ENCODE assay signal across 1 cellular context in the genomic region with DNA sequence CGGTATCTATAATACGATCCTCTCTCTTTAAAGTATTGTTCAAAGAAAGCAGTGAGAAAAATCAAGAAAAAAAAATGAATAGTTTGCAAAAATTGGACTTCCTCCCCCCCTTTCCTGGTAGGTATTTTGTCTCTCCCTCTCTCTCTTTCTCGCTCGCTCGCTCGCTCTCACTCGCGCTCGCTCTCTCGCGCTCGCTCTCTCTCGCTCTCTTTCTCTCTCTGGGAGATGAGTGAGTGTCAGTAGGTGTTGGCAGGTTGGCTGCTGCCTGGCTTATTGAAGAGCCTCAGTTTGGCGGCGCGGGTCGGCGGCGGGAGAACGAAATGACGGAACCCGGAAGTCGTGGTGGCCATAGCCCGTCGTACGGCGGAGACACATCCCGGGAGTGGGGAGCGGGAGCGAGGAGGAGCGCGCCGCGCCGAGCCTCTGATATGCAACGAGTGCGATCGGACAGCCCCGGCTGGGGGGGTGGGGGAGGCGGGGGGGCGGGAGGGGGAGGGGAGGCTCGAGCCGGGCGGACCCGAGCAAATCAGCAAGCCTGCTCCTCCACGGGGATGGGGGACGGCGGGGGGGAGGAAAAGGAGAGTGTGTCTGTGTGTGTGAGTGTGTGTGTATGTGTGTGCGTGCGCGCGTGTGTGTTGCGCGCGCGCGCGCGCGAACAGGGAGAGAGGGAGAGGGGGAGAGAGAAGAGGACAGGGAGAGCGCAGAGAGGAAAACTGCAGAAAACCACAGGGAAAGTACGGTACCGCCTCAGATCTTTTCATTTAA.
TF ChIP-seq lines count a peak whose summit lies in the region.

A gene (minus strand): TSS at position 441 of the 765 bp plus-strand sequence. CDS start 1,083 bp downstream, outside the sequence.

TF ChIP-seq in HepG2, 621 proteins besides CTCF, POLR2A, EP300 and RAD21 (continued from another document and continues in another):
- TF ChIP-seq MATR3 (CRISPR knock-in tag; IDR thresholded peaks at IDR 0.05) = no peak
- TF ChIP-seq, protein P1, sequence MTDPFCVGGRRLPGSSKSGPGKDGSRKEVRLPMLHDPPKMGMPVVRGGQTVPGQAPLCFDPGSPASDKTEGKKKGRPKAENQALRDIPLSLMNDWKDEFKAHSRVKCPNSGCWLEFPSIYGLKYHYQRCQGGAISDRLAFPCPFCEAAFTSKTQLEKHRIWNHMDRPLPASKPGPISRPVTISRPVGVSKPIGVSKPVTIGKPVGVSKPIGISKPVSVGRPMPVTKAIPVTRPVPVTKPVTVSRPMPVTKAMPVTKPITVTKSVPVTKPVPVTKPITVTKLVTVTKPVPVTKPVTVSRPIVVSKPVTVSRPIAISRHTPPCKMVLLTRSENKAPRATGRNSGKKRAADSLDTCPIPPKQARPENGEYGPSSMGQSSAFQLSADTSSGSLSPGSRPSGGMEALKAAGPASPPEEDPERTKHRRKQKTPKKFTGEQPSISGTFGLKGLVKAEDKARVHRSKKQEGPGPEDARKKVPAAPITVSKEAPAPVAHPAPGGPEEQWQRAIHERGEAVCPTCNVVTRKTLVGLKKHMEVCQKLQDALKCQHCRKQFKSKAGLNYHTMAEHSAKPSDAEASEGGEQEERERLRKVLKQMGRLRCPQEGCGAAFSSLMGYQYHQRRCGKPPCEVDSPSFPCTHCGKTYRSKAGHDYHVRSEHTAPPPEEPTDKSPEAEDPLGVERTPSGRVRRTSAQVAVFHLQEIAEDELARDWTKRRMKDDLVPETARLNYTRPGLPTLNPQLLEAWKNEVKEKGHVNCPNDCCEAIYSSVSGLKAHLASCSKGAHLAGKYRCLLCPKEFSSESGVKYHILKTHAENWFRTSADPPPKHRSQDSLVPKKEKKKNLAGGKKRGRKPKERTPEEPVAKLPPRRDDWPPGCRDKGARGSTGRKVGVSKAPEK (CRISPR knock-in tag; IDR thresholded peaks at IDR 0.05; ENCODE audit: borderline replicate concordance) = 0 out of 2 replicates have a peak, but pooled peaks have one; percentile 86
- 0 out of 2 replicates have a peak, but pooled peaks have one; percentile 37 for TF ChIP-seq KDM4B (CRISPR knock-in tag; IDR thresholded peaks at IDR 0.05)
- no peak for TF ChIP-seq KDM6A (CRISPR knock-in tag; IDR thresholded peaks at IDR 0.05; ENCODE audit: low read depth)
- TF ChIP-seq, protein P2, sequence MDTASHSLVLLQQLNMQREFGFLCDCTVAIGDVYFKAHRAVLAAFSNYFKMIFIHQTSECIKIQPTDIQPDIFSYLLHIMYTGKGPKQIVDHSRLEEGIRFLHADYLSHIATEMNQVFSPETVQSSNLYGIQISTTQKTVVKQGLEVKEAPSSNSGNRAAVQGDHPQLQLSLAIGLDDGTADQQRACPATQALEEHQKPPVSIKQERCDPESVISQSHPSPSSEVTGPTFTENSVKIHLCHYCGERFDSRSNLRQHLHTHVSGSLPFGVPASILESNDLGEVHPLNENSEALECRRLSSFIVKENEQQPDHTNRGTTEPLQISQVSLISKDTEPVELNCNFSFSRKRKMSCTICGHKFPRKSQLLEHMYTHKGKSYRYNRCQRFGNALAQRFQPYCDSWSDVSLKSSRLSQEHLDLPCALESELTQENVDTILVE (CRISPR knock-in tag; IDR thresholded peaks at IDR 0.05) = no peak; the same call in 1 of the 2 replicates
- TF ChIP-seq HDAC6 (IDR thresholded peaks at IDR 0.05; ENCODE audit: low read depth, low read length) = no peak
- no peak for TF ChIP-seq MBD4 (IDR thresholded peaks at IDR 0.05; ENCODE audit: borderline replicate concordance, low read length)
- TF ChIP-seq, protein P3, sequence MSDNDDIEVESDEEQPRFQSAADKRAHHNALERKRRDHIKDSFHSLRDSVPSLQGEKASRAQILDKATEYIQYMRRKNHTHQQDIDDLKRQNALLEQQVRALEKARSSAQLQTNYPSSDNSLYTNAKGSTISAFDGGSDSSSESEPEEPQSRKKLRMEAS (IDR thresholded peaks at IDR 0.05) = peak; percentile 49
- TF ChIP-seq, protein P4, sequence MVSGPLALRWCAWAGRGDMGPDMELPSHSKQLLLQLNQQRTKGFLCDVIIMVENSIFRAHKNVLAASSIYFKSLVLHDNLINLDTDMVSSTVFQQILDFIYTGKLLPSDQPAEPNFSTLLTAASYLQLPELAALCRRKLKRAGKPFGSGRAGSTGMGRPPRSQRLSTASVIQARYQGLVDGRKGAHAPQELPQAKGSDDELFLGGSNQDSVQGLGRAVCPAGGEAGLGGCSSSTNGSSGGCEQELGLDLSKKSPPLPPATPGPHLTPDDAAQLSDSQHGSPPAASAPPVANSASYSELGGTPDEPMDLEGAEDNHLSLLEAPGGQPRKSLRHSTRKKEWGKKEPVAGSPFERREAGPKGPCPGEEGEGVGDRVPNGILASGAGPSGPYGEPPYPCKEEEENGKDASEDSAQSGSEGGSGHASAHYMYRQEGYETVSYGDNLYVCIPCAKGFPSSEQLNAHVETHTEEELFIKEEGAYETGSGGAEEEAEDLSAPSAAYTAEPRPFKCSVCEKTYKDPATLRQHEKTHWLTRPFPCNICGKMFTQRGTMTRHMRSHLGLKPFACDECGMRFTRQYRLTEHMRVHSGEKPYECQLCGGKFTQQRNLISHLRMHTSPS (CRISPR knock-in tag; IDR thresholded peaks at IDR 0.05; ENCODE audit: low read depth) = no peak
- TF ChIP-seq SPEN (CRISPR knock-in tag; IDR thresholded peaks at IDR 0.05; ENCODE audit: low read depth) = no peak
- TF ChIP-seq ZBTB20 (CRISPR knock-in tag; IDR thresholded peaks at IDR 0.05; ENCODE audit: borderline replicate concordance, low read depth) = 0 out of 2 replicates have a peak, but pooled peaks have one; percentile 9
- no peak for TF ChIP-seq ZNF432 (CRISPR knock-in tag; IDR thresholded peaks at IDR 0.05; ENCODE audit: borderline replicate concordance)
- no peak for TF ChIP-seq ZNF501 (CRISPR knock-in tag; IDR thresholded peaks at IDR 0.05)
- TF ChIP-seq, protein P5, sequence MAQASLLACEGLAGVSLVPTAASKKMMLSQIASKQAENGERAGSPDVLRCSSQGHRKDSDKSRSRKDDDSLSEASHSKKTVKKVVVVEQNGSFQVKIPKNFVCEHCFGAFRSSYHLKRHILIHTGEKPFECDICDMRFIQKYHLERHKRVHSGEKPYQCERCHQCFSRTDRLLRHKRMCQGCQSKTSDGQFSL (CRISPR knock-in tag; IDR thresholded peaks at IDR 0.05) = 0 out of 2 replicates have a peak, but pooled peaks have one; percentile 42
- TF ChIP-seq MEIS1 (CRISPR knock-in tag; IDR thresholded peaks at IDR 0.05; ENCODE audit: borderline replicate concordance) = no peak
- no peak for TF ChIP-seq ZNF3 (CRISPR knock-in tag; IDR thresholded peaks at IDR 0.05)
- TF ChIP-seq KAT7 (CRISPR knock-in tag; IDR thresholded peaks at IDR 0.05; ENCODE audit: borderline replicate concordance) = peak; percentile 60; the same call in 1 of the 2 replicates
- TF ChIP-seq, protein P6, sequence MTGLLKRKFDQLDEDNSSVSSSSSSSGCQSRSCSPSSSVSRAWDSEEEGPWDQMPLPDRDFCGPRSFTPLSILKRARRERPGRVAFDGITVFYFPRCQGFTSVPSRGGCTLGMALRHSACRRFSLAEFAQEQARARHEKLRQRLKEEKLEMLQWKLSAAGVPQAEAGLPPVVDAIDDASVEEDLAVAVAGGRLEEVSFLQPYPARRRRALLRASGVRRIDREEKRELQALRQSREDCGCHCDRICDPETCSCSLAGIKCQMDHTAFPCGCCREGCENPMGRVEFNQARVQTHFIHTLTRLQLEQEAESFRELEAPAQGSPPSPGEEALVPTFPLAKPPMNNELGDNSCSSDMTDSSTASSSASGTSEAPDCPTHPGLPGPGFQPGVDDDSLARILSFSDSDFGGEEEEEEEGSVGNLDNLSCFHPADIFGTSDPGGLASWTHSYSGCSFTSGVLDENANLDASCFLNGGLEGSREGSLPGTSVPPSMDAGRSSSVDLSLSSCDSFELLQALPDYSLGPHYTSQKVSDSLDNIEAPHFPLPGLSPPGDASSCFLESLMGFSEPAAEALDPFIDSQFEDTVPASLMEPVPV (CRISPR knock-in tag; IDR thresholded peaks at IDR 0.05) = no peak
- TF ChIP-seq, protein P7, sequence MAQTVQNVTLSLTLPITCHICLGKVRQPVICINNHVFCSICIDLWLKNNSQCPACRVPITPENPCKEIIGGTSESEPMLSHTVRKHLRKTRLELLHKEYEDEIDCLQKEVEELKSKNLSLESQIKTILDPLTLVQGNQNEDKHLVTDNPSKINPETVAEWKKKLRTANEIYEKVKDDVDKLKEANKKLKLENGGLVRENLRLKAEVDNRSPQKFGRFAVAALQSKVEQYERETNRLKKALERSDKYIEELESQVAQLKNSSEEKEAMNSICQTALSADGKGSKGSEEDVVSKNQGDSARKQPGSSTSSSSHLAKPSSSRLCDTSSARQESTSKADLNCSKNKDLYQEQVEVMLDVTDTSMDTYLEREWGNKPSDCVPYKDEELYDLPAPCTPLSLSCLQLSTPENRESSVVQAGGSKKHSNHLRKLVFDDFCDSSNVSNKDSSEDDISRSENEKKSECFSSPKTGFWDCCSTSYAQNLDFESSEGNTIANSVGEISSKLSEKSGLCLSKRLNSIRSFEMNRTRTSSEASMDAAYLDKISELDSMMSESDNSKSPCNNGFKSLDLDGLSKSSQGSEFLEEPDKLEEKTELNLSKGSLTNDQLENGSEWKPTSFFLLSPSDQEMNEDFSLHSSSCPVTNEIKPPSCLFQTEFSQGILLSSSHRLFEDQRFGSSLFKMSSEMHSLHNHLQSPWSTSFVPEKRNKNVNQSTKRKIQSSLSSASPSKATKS (CRISPR knock-in tag; IDR thresholded peaks at IDR 0.05) = no peak
- no peak for TF ChIP-seq ZNF256 (CRISPR knock-in tag; conservative IDR thresholded peaks at IDR 0.05)
- TF ChIP-seq, protein P8, sequence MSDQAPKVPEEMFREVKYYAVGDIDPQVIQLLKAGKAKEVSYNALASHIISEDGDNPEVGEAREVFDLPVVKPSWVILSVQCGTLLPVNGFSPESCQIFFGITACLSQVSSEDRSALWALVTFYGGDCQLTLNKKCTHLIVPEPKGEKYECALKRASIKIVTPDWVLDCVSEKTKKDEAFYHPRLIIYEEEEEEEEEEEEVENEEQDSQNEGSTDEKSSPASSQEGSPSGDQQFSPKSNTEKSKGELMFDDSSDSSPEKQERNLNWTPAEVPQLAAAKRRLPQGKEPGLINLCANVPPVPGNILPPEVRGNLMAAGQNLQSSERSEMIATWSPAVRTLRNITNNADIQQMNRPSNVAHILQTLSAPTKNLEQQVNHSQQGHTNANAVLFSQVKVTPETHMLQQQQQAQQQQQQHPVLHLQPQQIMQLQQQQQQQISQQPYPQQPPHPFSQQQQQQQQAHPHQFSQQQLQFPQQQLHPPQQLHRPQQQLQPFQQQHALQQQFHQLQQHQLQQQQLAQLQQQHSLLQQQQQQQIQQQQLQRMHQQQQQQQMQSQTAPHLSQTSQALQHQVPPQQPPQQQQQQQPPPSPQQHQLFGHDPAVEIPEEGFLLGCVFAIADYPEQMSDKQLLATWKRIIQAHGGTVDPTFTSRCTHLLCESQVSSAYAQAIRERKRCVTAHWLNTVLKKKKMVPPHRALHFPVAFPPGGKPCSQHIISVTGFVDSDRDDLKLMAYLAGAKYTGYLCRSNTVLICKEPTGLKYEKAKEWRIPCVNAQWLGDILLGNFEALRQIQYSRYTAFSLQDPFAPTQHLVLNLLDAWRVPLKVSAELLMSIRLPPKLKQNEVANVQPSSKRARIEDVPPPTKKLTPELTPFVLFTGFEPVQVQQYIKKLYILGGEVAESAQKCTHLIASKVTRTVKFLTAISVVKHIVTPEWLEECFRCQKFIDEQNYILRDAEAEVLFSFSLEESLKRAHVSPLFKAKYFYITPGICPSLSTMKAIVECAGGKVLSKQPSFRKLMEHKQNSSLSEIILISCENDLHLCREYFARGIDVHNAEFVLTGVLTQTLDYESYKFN (CRISPR knock-in tag; conservative IDR thresholded peaks at IDR 0.05) = 0 out of 2 replicates have a peak, but pooled peaks have one; percentile 4
- TF ChIP-seq SP140L (CRISPR knock-in tag; IDR thresholded peaks at IDR 0.05; ENCODE audit: borderline replicate concordance) = no peak
- TF ChIP-seq EED (CRISPR knock-in tag; IDR thresholded peaks at IDR 0.05) = no peak
- TF ChIP-seq, protein P9, sequence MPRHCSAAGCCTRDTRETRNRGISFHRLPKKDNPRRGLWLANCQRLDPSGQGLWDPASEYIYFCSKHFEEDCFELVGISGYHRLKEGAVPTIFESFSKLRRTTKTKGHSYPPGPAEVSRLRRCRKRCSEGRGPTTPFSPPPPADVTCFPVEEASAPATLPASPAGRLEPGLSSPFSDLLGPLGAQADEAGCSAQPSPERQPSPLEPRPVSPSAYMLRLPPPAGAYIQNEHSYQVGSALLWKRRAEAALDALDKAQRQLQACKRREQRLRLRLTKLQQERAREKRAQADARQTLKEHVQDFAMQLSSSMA (CRISPR knock-in tag; IDR thresholded peaks at IDR 0.05) = no peak
- TF ChIP-seq ZNF607 (CRISPR knock-in tag; IDR thresholded peaks at IDR 0.05; ENCODE audit: borderline replicate concordance) = no peak
- TF ChIP-seq ZNF792 (CRISPR knock-in tag; IDR thresholded peaks at IDR 0.05) = no peak
- no peak for TF ChIP-seq SMAD1 (CRISPR knock-in tag; IDR thresholded peaks at IDR 0.05; ENCODE audit: borderline replicate concordance, low read depth)
- no peak for TF ChIP-seq CENPX (CRISPR knock-in tag; IDR thresholded peaks at IDR 0.05)
- TF ChIP-seq, protein P10, sequence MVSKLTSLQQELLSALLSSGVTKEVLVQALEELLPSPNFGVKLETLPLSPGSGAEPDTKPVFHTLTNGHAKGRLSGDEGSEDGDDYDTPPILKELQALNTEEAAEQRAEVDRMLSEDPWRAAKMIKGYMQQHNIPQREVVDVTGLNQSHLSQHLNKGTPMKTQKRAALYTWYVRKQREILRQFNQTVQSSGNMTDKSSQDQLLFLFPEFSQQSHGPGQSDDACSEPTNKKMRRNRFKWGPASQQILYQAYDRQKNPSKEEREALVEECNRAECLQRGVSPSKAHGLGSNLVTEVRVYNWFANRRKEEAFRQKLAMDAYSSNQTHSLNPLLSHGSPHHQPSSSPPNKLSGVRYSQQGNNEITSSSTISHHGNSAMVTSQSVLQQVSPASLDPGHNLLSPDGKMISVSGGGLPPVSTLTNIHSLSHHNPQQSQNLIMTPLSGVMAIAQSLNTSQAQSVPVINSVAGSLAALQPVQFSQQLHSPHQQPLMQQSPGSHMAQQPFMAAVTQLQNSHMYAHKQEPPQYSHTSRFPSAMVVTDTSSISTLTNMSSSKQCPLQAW (CRISPR knock-in tag; IDR thresholded peaks at IDR 0.05) = no peak
- no peak for TF ChIP-seq RARG (CRISPR knock-in tag; IDR thresholded peaks at IDR 0.05; ENCODE audit: low read depth)
- TF ChIP-seq ZNF879 (CRISPR knock-in tag; IDR thresholded peaks at IDR 0.05) = no peak
- TF ChIP-seq, protein P11, sequence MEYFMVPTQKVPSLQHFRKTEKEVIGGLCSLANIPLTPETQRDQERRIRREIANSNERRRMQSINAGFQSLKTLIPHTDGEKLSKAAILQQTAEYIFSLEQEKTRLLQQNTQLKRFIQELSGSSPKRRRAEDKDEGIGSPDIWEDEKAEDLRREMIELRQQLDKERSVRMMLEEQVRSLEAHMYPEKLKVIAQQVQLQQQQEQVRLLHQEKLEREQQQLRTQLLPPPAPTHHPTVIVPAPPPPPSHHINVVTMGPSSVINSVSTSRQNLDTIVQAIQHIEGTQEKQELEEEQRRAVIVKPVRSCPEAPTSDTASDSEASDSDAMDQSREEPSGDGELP (IDR thresholded peaks at IDR 0.05; ENCODE audit: borderline replicate concordance, low read depth) = no peak; the same call in 1 of the 2 replicates
- TF ChIP-seq, protein P12, sequence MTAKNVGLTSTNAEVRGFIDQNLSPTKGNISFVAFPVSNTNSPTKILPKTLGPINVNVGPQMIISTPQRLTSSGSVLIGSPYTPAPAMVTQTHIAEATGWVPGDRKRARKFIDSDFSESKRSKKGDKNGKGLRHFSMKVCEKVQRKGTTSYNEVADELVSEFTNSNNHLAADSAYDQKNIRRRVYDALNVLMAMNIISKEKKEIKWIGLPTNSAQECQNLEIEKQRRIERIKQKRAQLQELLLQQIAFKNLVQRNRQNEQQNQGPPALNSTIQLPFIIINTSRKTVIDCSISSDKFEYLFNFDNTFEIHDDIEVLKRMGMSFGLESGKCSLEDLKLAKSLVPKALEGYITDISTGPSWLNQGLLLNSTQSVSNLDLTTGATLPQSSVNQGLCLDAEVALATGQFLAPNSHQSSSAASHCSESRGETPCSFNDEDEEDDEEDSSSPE (CRISPR knock-in tag; IDR thresholded peaks at IDR 0.05) = peak; percentile 81
